Comparison of ENCODE assay signal across 8 cellular contexts in genomic region chr10:89392974-89393373, GRCh38. TPM values are rescaled to one million over a fixed set of nuclear protein-coding genes. Genes with fewer than 3 reads are reported as not detected.
DNase-seq lines count a peak whose midpoint lies in the region; ATAC-seq and TF ChIP-seq lines count a peak whose summit lies in the region.

No MANE protein-coding gene starts in this region.

- H3K14ac ChIP-seq in mesenchymal stem cell (ENCODE audit: low read length in 2 of 2) = no peak overlapping the region

- H2BK15ac ChIP-seq in mesenchymal stem cell (ENCODE audit: low read depth, poor library complexity, severe bottlenecking) = no peak overlapping the region

- no peak overlapping the region for H2BK120ac ChIP-seq in mesenchymal stem cell (ENCODE audit: low read depth, low read length)

- TF ChIP-seq CTCF in upper lobe of right lung (IDR thresholded peaks at IDR 0.05) = no peak

- H3K9me3 ChIP-seq in mesenchymal stem cell (ENCODE audit: control insufficient read depth, low read length) = no peaks in the 10 kb centered on the region
- H3K9me3 ChIP-seq in upper lobe of right lung = no peaks in the 10 kb centered on the region

- H3K27ac ChIP-seq in cingulate gyrus (ENCODE audit: low read depth, low read length) (peak overlapping the region; percentile 97), mesenchymal stem cell (ENCODE audit: low read length, poor library complexity, severe bottlenecking) (peak overlapping the region; percentile 43), upper lobe of right lung (peak overlapping the region; percentile 88)

- peak overlapping the region in 1 of 2 experiments; percentile 86 for H3K4me3 ChIP-seq in mesenchymal stem cell (ENCODE audit: insufficient read depth in 1 of 2, low read depth in 1 of 2, low read length in 2 of 2)
- H3K4me3 ChIP-seq in upper lobe of right lung = peak overlapping the region; percentile 62

- ATAC-seq in GM19397 (IDR thresholded peaks at IDR 0.05; ENCODE audit: unreplicated experiment) (peak; percentile 31), upper lobe of right lung (peak; percentile 79), HG02759 (IDR thresholded peaks at IDR 0.05; ENCODE audit: unreplicated experiment) (no peak)

- no peak overlapping the region for H3K18ac ChIP-seq in mesenchymal stem cell (ENCODE audit: low read depth in 1 of 2, low read length in 2 of 2)

- no peak overlapping the region for H2AK5ac ChIP-seq in mesenchymal stem cell (ENCODE audit: low read length, severe bottlenecking)

- H2BK12ac ChIP-seq in mesenchymal stem cell (ENCODE audit: low read length in 2 of 2) = no peak overlapping the region

- H3K4me1 ChIP-seq in mesenchymal stem cell (ENCODE audit: control insufficient read depth, insufficient read depth, low read depth, low read length) (peaks cover 4% of the 10 kb centered on the region), upper lobe of right lung (peaks cover 27% of the 10 kb centered on the region)

- H2AFZ ChIP-seq in mesenchymal stem cell (ENCODE audit: low read depth, low read length) = no peak overlapping the region

- H4K8ac ChIP-seq in mesenchymal stem cell (ENCODE audit: low read length) = no peak overlapping the region

- DNase-seq in AG08395 (ENCODE audit: low spot score) (peak; percentile 68), NCI-H460 (ENCODE audit: extremely low read depth, low read depth) (peak; percentile 18), mesenchymal stem cell (peak; percentile 98), upper lobe of right lung (no peak)
- DNase-seq in stimulated activated CD8-positive, alpha-beta memory T cell treated with anti-CD3 and anti-CD28 coated beads, Interleukin-4, amount 100 ng/mL, for 48 hours = no peak

- H3K4ac ChIP-seq in mesenchymal stem cell (ENCODE audit: low read depth in 1 of 2, low read length in 2 of 2) = no peak overlapping the region

- peaks cover 0 to 15% of the 10 kb centered on the region in 2 experiments for H3K36me3 ChIP-seq in mesenchymal stem cell (ENCODE audit: control insufficient read depth in 1 of 2, insufficient read depth in 2 of 2, low read depth in 1 of 2, low read length in 2 of 2)
- H3K36me3 ChIP-seq in upper lobe of right lung = no peaks in the 10 kb centered on the region

- H4K91ac ChIP-seq in mesenchymal stem cell (ENCODE audit: low read length) = no peak overlapping the region

- H3K23ac ChIP-seq in mesenchymal stem cell (ENCODE audit: low read length in 2 of 2) = no peak overlapping the region

- no peak overlapping the region for H2BK5ac ChIP-seq in mesenchymal stem cell (ENCODE audit: low read depth, low read length, poor library complexity, severe bottlenecking)

- 9% methylated on average over 2 of the region's 2 CpGs for WGBS in mesenchymal stem cell

- H3K27me3 ChIP-seq in mesenchymal stem cell (ENCODE audit: control insufficient read depth in 1 of 2, insufficient read depth in 1 of 2, low read length in 2 of 2) (no peaks in the 10 kb centered on the region), upper lobe of right lung (no peaks in the 10 kb centered on the region)

- peak overlapping the region; percentile 94 for H3K9ac ChIP-seq in mesenchymal stem cell (ENCODE audit: low read length)

- peak overlapping the region; percentile 33 for H3K4me2 ChIP-seq in mesenchymal stem cell (ENCODE audit: low read length, poor library complexity, severe bottlenecking)

- peaks cover 3% of the 10 kb centered on the region for H3K79me1 ChIP-seq in mesenchymal stem cell (replicated peaks; ENCODE audit: low read length, poor library complexity, severe bottlenecking)

- intact Hi-C loops in upper lobe of right lung (cut with DNase I) = no loop called here

RNA-seq across cellular contexts. Expression of gene IFIT1, which starts 0.6 kb away (rescaled TPM):
- 1.4 and 1.7 TPM in 2 replicates for total RNA-seq in NCI-H460 (2014; rRNA removed; shearing (Covaris generic))
- 0.75 and 0.90 TPM in 2 replicates for polyA plus RNA-seq in NCI-H460 (2014; cell fraction: nucleus; rRNA removed)
- 26.8 TPM for polyA plus RNA-seq in mesenchymal stem cell (2013, experiment 1 of 2)
- polyA plus RNA-seq in mesenchymal stem cell (2013, experiment 2 of 2) = 26.9 TPM
- total RNA-seq in upper lobe of right lung = 51.1 TPM

RNA-seq across cellular contexts. Expression of gene IFIT1B, which starts 15.1 kb away (rescaled TPM):
- total RNA-seq in NCI-H460 (2014; rRNA removed; shearing (Covaris generic)) = not detected in 2 replicates
- polyA plus RNA-seq in NCI-H460 (2014; cell fraction: nucleus; rRNA removed) = not detected in 2 replicates
- polyA plus RNA-seq in mesenchymal stem cell (2013, experiment 1 of 2) = 0.03 TPM
- polyA plus RNA-seq in mesenchymal stem cell (2013, experiment 2 of 2) = not detected
- not detected for total RNA-seq in upper lobe of right lung

RNA-seq across cellular contexts. Expression of gene IFIT5, which starts 21.4 kb away (rescaled TPM):
- 19.5 and 20.1 TPM in 2 replicates for total RNA-seq in NCI-H460 (2014; rRNA removed; shearing (Covaris generic))
- 7.2 and 11.4 TPM in 2 replicates for polyA plus RNA-seq in NCI-H460 (2014; cell fraction: nucleus; rRNA removed)
- polyA plus RNA-seq in mesenchymal stem cell (2013, experiment 1 of 2) = 16.7 TPM
- 17.1 TPM for polyA plus RNA-seq in mesenchymal stem cell (2013, experiment 2 of 2)
- 24.4 TPM for total RNA-seq in upper lobe of right lung

Comparison
In these comparisons a context has a peak if more than half of its experiments do, and no peak if none do; other contexts are left out.
1. DNase-seq: peak in AG08395 (single experiment), NCI-H460 (single experiment) and mesenchymal stem cell (single experiment); none in upper lobe of right lung (single experiment) and stimulated activated CD8-positive, alpha-beta memory T cell treated with anti-CD3 and anti-CD28 coated beads, Interleukin-4, amount 100 ng/mL, for 48 hours (single experiment).
2. H3K27ac ChIP-seq: peak in every context shown above with its lines; median percentile 97 in cingulate gyrus; 88 in upper lobe of right lung; 43 in mesenchymal stem cell.
3. RNA of gene IFIT1, which starts 0.6 kb away (total RNA-seq): 51.1 TPM in upper lobe of right lung (single experiment); 1.4 to 1.7 TPM in NCI-H460; every median in the first group is over 10 times any median in the second.